ENCODE assay signal across 8 cellular contexts in the genomic region with DNA sequence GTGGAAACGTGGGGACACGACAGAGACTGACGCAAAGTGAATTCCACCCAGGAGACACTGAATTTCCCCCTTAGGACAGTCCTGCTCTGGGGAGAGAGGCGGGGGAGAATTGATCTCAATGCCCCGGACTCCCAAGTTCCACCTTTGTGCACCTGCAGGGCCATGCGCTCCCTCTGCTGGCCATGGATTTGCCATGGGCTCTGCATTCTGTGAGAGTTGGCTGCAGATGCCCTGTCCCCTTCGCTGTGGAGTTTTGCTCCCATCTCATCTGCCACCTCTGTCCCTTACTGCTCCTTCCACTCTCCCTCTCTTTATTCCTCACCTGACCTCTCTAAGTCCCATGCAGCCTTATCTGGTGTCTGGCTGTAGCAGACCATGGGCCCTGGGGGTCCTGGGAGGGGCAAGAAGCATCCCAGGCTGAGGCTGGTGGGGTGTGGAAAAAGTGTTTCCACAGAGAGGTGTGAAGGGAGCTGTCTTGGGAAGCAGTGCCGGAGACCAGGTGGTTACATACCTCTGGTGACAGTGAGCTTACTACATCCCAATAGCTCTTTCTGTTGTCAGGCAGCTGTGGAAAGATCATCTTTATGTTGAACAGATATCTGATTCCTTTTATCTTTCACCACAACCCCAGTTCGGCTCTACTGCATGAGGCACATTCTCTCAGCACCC.
DNase-seq lines count a peak whose midpoint lies in the region; ATAC-seq and TF ChIP-seq lines count a peak whose summit lies in the region.

No MANE protein-coding gene starts in this region.

- DNase-seq in NCI-H146 (lab: John Stamatoyannopoulos, UW) (peak; percentile 23), NCI-H146 treated with DMSO at 0.1 percent for 48 hours (lab: John Stamatoyannopoulos, UW; ENCODE audit: unreplicated experiment) (no peak), NCI-H226 (peak; percentile 42), cerebellar cortex (ENCODE audit: low spot score) (peak; percentile 37), nephron progenitor cell (peak; percentile 52), hippocampal formation (lab: John Stamatoyannopoulos, UW) (no peak), cortex of kidney (lab: John Stamatoyannopoulos, UW) (no peak)

- H3K4me1 Mint-ChIP-seq in nephron progenitor cell, result no peaks in the 10 kb centered on the region

- no peak for ATAC-seq in GM21717 (IDR thresholded peaks at IDR 0.05; ENCODE audit: unreplicated experiment)

- peaks cover 64% of the 10 kb centered on the region for H3K27me3 Mint-ChIP-seq in nephron progenitor cell (ENCODE audit: low read depth, poor library complexity)

- TF ChIP-seq CTCF in nephron progenitor cell (IDR thresholded peaks at IDR 0.05), result peak; percentile 49

- no peak overlapping the region for H3K27ac Mint-ChIP-seq in nephron progenitor cell

- no peaks in the 10 kb centered on the region for H3K36me3 Mint-ChIP-seq in nephron progenitor cell (ENCODE audit: low read depth)

- no peaks in the 10 kb centered on the region for H3K9me3 Mint-ChIP-seq in nephron progenitor cell

- H3K4me3 Mint-ChIP-seq in nephron progenitor cell, result no peak overlapping the region

Comparison
In these comparisons a context has a peak if more than half of its experiments do, and no peak if none do; other contexts are left out.
1. DNase-seq: peak in NCI-H146 (single experiment), NCI-H226 (single experiment), cerebellar cortex (single experiment) and nephron progenitor cell (single experiment); none in NCI-H146 treated with DMSO at 0.1 percent for 48 hours (single experiment), hippocampal formation (0 of 2) and cortex of kidney (single experiment).